In genomic region chr12:46383654-46384450, GRCh38 we compare ENCODE assay signal across 8 cellular contexts. TPM values are rescaled to one million over a fixed set of nuclear protein-coding genes. Genes with fewer than 3 reads are reported as not detected.
DNase-seq lines count a peak whose midpoint lies in the region; ATAC-seq and TF ChIP-seq lines count a peak whose summit lies in the region.

No MANE protein-coding gene starts in this region.

- peaks cover 37% of the 10 kb centered on the region for H3K4me1 Mint-ChIP-seq in activated CD4-positive, alpha-beta T cell treated with anti-CD3 and anti-CD28 coated beads, Interleukin-2, amount 10 ng/mL, durations not matched to agents 24 days and 14 days

- H3K9me3 ChIP-seq in lung (ENCODE audit: control insufficient read depth in 2 of 2, insufficient read depth in 1 of 2, low read length in 1 of 2), result peaks cover 0 to 2% of the 10 kb centered on the region in 2 donors

- 0 to 1% methylated on average over 47 of the region's 47 CpGs for WGBS in lung, 2 donors

- no peaks in the 10 kb centered on the region for H3K27me3 Mint-ChIP-seq in activated CD4-positive, alpha-beta T cell treated with anti-CD3 and anti-CD28 coated beads, Interleukin-2, amount 10 ng/mL, durations not matched to agents 24 days and 14 days

- peak; percentile 37 for ATAC-seq in HG02840 (IDR thresholded peaks at IDR 0.05; ENCODE audit: low FRiP score, unreplicated experiment)
- ATAC-seq in lung (ENCODE audit: insufficient read depth, low FRiP score), result peak; percentile 76

- peak overlapping the region; percentile 88 for H3K4me3 ChIP-seq in lung

- peak overlapping the region; percentile 98 for H3K27ac Mint-ChIP-seq in activated CD4-positive, alpha-beta T cell treated with anti-CD3 and anti-CD28 coated beads, Interleukin-2, amount 10 ng/mL, durations not matched to agents 24 days and 14 days

- H3K4me3 Mint-ChIP-seq in activated CD4-positive, alpha-beta T cell treated with anti-CD3 and anti-CD28 coated beads, Interleukin-2, amount 10 ng/mL, durations not matched to agents 24 days and 14 days, result peak overlapping the region; percentile 83

- H3K36me3 Mint-ChIP-seq in activated CD4-positive, alpha-beta T cell treated with anti-CD3 and anti-CD28 coated beads, Interleukin-2, amount 10 ng/mL, durations not matched to agents 24 days and 14 days (ENCODE audit: low read depth), result peaks cover 2% of the 10 kb centered on the region

- DNase-seq in NCI-H2029 (lab: John Stamatoyannopoulos, UW), result peak; percentile 32
- no peak for DNase-seq in NCI-H2029 treated with DMSO at 0.1 percent for 48 hours (lab: John Stamatoyannopoulos, UW)
- DNase-seq in NCI-H2107 treated with DMSO at 0.1 percent for 48 hours (lab: John Stamatoyannopoulos, UW; ENCODE audit: unreplicated experiment), result peak; percentile 60
- peak; percentile 94 for DNase-seq in activated CD4-positive, alpha-beta T cell treated with anti-CD3 and anti-CD28 coated beads, Interleukin-2, amount 10 ng/mL, durations not matched to agents 24 days and 14 days
- peak; percentile 94 for DNase-seq in dedifferentiated amniotic fluid mesenchymal stem cell (ENCODE audit: extremely low spot score)
- DNase-seq in lung (ENCODE audit: low spot score), result peak; percentile 88
- DNase-seq in stimulated activated CD4-positive, alpha-beta T cell treated with anti-CD3 and anti-CD28 coated beads, TNF-alpha, amount 100 ng/mL, for 1 hour (ENCODE audit: low read depth in 3 of 3, low spot score in 1 of 3), result peak in 2 of 3 donors; percentile 30 to 38

- no peak for TF ChIP-seq CTCF in lung (IDR thresholded peaks at IDR 0.05; ENCODE audit: control extremely low read depth, extremely low read depth)

- H3K9me3 Mint-ChIP-seq in activated CD4-positive, alpha-beta T cell treated with anti-CD3 and anti-CD28 coated beads, Interleukin-2, amount 10 ng/mL, durations not matched to agents 24 days and 14 days, result no peaks in the 10 kb centered on the region

- H3K4me1 ChIP-seq in lung (ENCODE audit: control insufficient read depth in 2 of 2, insufficient read depth in 2 of 2, low read length in 2 of 2), result peaks cover 3 to 19% of the 10 kb centered on the region in 2 donors

- no peaks in the 10 kb centered on the region for H3K27me3 ChIP-seq in lung (ENCODE audit: control insufficient read depth, insufficient read depth)

- no peaks in the 10 kb centered on the region for H3K36me3 ChIP-seq in lung (ENCODE audit: control insufficient read depth in 2 of 2, insufficient read depth in 2 of 2, low read length in 2 of 2)

- peak overlapping the region; percentile 97 to 99 for H3K27ac ChIP-seq in lung (ENCODE audit: low read depth in 1 of 2, low read length in 1 of 2)

- intact Hi-C loops in activated CD4-positive, alpha-beta T cell treated with anti-CD3 and anti-CD28 coated beads, Interleukin-2, amount 10 ng/mL, durations not matched to agents 24 days and 14 days (cut with micrococcal nuclease), result loop anchor here (1.0 to 5.0 kb wide), 5 partner anchors 12 to 223 kb away; partner anchors contain the start of gene SLC38A2

RNA-seq across cellular contexts. Expression of gene SLC38A2, which starts 11.3 kb away (rescaled TPM):
- 158 and 168 TPM in 2 replicates for total RNA-seq in activated CD4-positive, alpha-beta T cell treated with anti-CD3 and anti-CD28 coated beads, Interleukin-2, amount 10 ng/mL, durations not matched to agents 24 days and 14 days
- total RNA-seq in lung, result 100 to 1,000 TPM; 173 to 258 TPM
- polyA plus RNA-seq in lung, result 10 to 100 TPM; 75.0 to 82.9 TPM
